ENCODE assay signal across 9 cellular contexts in genomic region chr17:54977744-54978143, GRCh38.
"Had no signal": no experiment of that assay in that cellular context is flagged by ENCODE, and none has a peak within 500 bp of the region (broad histone marks: within the 10 kb centered on the region; RNA-seq: fewer than 3 reads in every experiment).

No MANE protein-coding gene starts in this region.

- FAIRE-seq: H1, H54, HepG2 had no signal

- H3K4me3 ChIP-seq: GM23338 had no signal

- H3K27ac Mint-ChIP-seq: GM23338, H9 had no signal

- H3K27me3 Mint-ChIP-seq: IgD-negative memory B cell had no signal

- H3K27ac ChIP-seq: HL-60 had no signal

- H3K4me3 Mint-ChIP-seq: GM23338, H9, IgD-negative memory B cell had no signal

- H2AFZ ChIP-seq: GM23338 had no signal

- DNase-seq: H9, HCEC 1CT, KG1 had no signal

- ATAC-seq: GM23338, HepG2 had no signal

- H3K4me1 Mint-ChIP-seq: GM23338, H9 had no signal

- H3K4me2 ChIP-seq: GM23338 had no signal
